26 cellular contexts compared by ENCODE assay signal in genomic region chr10:122566632-122567031, GRCh38. TPM values are rescaled to one million over a fixed set of nuclear protein-coding genes. Genes with fewer than 3 reads are reported as not detected.
A peak's percentile ranks its signal among the peaks of the same experiment; 100 is the strongest.
DNase-seq lines count a peak whose midpoint lies in the region; ATAC-seq, FAIRE-seq and TF ChIP-seq lines count a peak whose summit lies in the region.
"Had no signal": no experiment of that assay in that cellular context is flagged by ENCODE, and none has a peak within 500 bp of the region (broad histone marks: within the 10 kb centered on the region; RNA-seq: fewer than 3 reads in every experiment).

No MANE protein-coding gene starts in this region.

- peaks cover 5% of the 10 kb centered on the region for H3K4me1 Mint-ChIP-seq in WTC11

- H2AFZ ChIP-seq in HepG2 (ENCODE audit: low read length): no peak overlapping the region

- no peak for TF ChIP-seq RAD21 in HepG2 (CRISPR knock-in tag; IDR thresholded peaks at IDR 0.05)

- no TSS peak for BruUV-seq in HepG2 (replicated peaks; lab: Mats Ljungman, UMichigan)

- H3K4me2 ChIP-seq in HepG2 (ENCODE audit: low read depth, low read length): no peak overlapping the region
- H3K4me2 ChIP-seq: BLaER1 had no signal

- 0% methylated on average over 1 of the region's 1 CpG for WGBS in HepG2 (ENCODE audit: low lambda C conversion rate)
- 88% methylated on average over 1 of the region's 1 CpG for WGBS in right lobe of liver (ENCODE audit: insufficient coverage, low coverage, low lambda C conversion rate, missing lambda C conversion rate)

- H3K4me3 ChIP-seq in HepG2 (replicated peaks in 1 of 3; ENCODE audit: insufficient read depth in 1 of 3, low read depth in 2 of 3, low read length in 3 of 3) (no peak overlapping the region), right lobe of liver (no peak overlapping the region), duodenal mucosa (ENCODE audit: low read depth in 1 of 2, low read length in 2 of 2) (peak overlapping the region; percentile 12 to 14), mucosa of stomach (ENCODE audit: low read length) (no peak overlapping the region)
- H3K4me3 ChIP-seq: BLaER1, GM12878 had no signal

- CTCF ChIA-PET in HepG2 (lab: Yijun Ruan, JAX; ENCODE audit: low intra/inter-chr PET ratio, low total read pairs): interaction anchor here (1.3 to 3.4 kb wide), 5 partner anchors 40 to 287 kb away, joined by 3 to 27 read pairs (median 11); no protein-coding TSS in a partner anchor
- CTCF ChIA-PET in WTC11 (lab: Charles Lee): interaction anchor here (0.9 to 4.2 kb wide), 9 partner anchors 10 to 268 kb away, joined by 3 to 58 read pairs (median 8); no protein-coding TSS in a partner anchor

- TF ChIP-seq CTCF in HepG2 (CRISPR knock-in tag; IDR thresholded peaks at IDR 0.05) (no peak), right lobe of liver (IDR thresholded peaks at IDR 0.05) (no peak), WTC11 (IDR thresholded peaks at IDR 0.05) (no peak)

- H3K9ac ChIP-seq in HepG2 (ENCODE audit: insufficient read depth, low read depth, low read length) (no peak overlapping the region), duodenal mucosa (ENCODE audit: low read depth in 1 of 2, low read length in 2 of 2) (no peak overlapping the region), mucosa of stomach (ENCODE audit: low read length) (peak overlapping the region; percentile 19)
- H3K9ac ChIP-seq: BLaER1 had no signal

- no peak overlapping the region for H3K4me3 Mint-ChIP-seq in WTC11
- H3K4me3 Mint-ChIP-seq: CD14-positive monocyte; CD4-positive, alpha-beta memory T cell; CD4-positive, CD25-positive, alpha-beta regulatory T cell had no signal

- no peak for TF ChIP-seq POLR2A in HepG2 (IDR thresholded peaks at IDR 0.05; ENCODE audit: insufficient read depth in 1 of 2, low read depth in 2 of 2, low read length in 2 of 2)
- TF ChIP-seq POLR2A in right lobe of liver (IDR thresholded peaks at IDR 0.05): no peak

- no peak for DNase-seq in HepG2 (ENCODE audit: low spot score)
- DNase-seq in right lobe of liver: no peak
- no peak for DNase-seq in WTC11 (ENCODE audit: low spot score)
- no peak for DNase-seq in DMS79 treated with DMSO at 0.1 percent for 48 hours (lab: John Stamatoyannopoulos, UW)
- DNase-seq in stimulated activated CD4-positive, alpha-beta T cell treated with anti-CD3 and anti-CD28 coated beads, Interleukin-15, amount 100 ng/mL, for 24 hours: no peak
- no peak for DNase-seq in EL
- DNase-seq: COR-L47, DMS 273 treated with DMSO at 0.1 percent for 48 hours, DMS153, DMS79, GDM1 had no signal

- no peak for FAIRE-seq in HepG2 (lab: Jason Lieb, UNC)
- FAIRE-seq: GM12878, GM18507 had no signal

- H3K79me2 ChIP-seq in HepG2 (ENCODE audit: insufficient read depth, low read length): no peaks in the 10 kb centered on the region

- H3K27me3 Mint-ChIP-seq in WTC11 (ENCODE audit: low read depth): peaks cover 5% of the 10 kb centered on the region; the same call in 1 of the 2 replicates

- TF ChIP-seq EP300 in HepG2 (IDR thresholded peaks at IDR 0.05; ENCODE audit: low read depth in 2 of 2, low read length in 2 of 2) (no peak), HepG2 (CRISPR knock-in tag; IDR thresholded peaks at IDR 0.05; ENCODE audit: borderline replicate concordance) (no peak)

- H3K36me3 ChIP-seq in HepG2 (replicated peaks in 1 of 2; ENCODE audit: control insufficient read depth in 1 of 2, insufficient read depth in 2 of 2, low read length in 2 of 2): no peaks in the 10 kb centered on the region
- H3K36me3 ChIP-seq in right lobe of liver: no peaks in the 10 kb centered on the region
- H3K36me3 ChIP-seq in duodenal mucosa (ENCODE audit: control insufficient read depth in 1 of 2, insufficient read depth in 2 of 2, low read length in 2 of 2): peaks cover 0 to 55% of the 10 kb centered on the region in 2 donors
- no peaks in the 10 kb centered on the region for H3K36me3 ChIP-seq in mucosa of stomach (ENCODE audit: control insufficient read depth, insufficient read depth, low read length)
- H3K36me3 ChIP-seq: BE2C, BLaER1 had no signal

- H3K27ac Mint-ChIP-seq in WTC11: no peak overlapping the region
- H3K27ac Mint-ChIP-seq: CD14-positive monocyte; CD4-positive, alpha-beta memory T cell; CD4-positive, CD25-positive, alpha-beta regulatory T cell; CD8-positive, alpha-beta memory T cell had no signal

- peaks cover 0 to 5% of the 10 kb centered on the region in 2 experiments; a peak in 3 of 5 replicates for H3K27me3 ChIP-seq in HepG2 (ENCODE audit: control insufficient read depth in 1 of 2, insufficient read depth in 2 of 2, low read length in 2 of 2)
- no peaks in the 10 kb centered on the region for H3K27me3 ChIP-seq in right lobe of liver
- H3K27me3 ChIP-seq in duodenal mucosa (ENCODE audit: control insufficient read depth in 1 of 2, insufficient read depth in 2 of 2, low read length in 2 of 2): peaks cover 0 to 6% of the 10 kb centered on the region in 2 donors
- H3K27me3 ChIP-seq in mucosa of stomach (ENCODE audit: control insufficient read depth, insufficient read depth, low read length): no peaks in the 10 kb centered on the region
- H3K27me3 ChIP-seq: BLaER1 had no signal

- H3K4me1 ChIP-seq in HepG2 (ENCODE audit: insufficient read depth, low read length) (no peaks in the 10 kb centered on the region), right lobe of liver (no peaks in the 10 kb centered on the region), duodenal mucosa (ENCODE audit: control insufficient read depth in 1 of 2, insufficient read depth in 2 of 2, low read length in 2 of 2) (peaks cover 8 to 10% of the 10 kb centered on the region in 2 donors), mucosa of stomach (ENCODE audit: control insufficient read depth, insufficient read depth, low read length) (peaks cover 4% of the 10 kb centered on the region)
- H3K4me1 ChIP-seq: BE2C, BLaER1 had no signal

- H4K20me1 ChIP-seq in HepG2 (ENCODE audit: insufficient read depth, low read length): no peaks in the 10 kb centered on the region
- H4K20me1 ChIP-seq: BLaER1 had no signal

- no peaks in the 10 kb centered on the region for H3K36me3 Mint-ChIP-seq in WTC11
- H3K36me3 Mint-ChIP-seq: CD14-positive monocyte; CD4-positive, alpha-beta memory T cell; CD8-positive, alpha-beta memory T cell had no signal

- ATAC-seq in HepG2: no peak
- ATAC-seq in right lobe of liver: no peak
- ATAC-seq in WTC11: no peak

- no peak overlapping the region for H3K27ac ChIP-seq in HepG2 (ENCODE audit: extremely low read length, insufficient read depth, low read length)
- no peak overlapping the region for H3K27ac ChIP-seq in right lobe of liver
- no peak overlapping the region for H3K27ac ChIP-seq in duodenal mucosa (ENCODE audit: low read depth, low read length)
- H3K27ac ChIP-seq: 22Rv1, BLaER1 had no signal

- peaks cover 20% of the 10 kb centered on the region for H3K9me3 Mint-ChIP-seq in WTC11
- H3K9me3 Mint-ChIP-seq: CD14-positive monocyte; CD4-positive, CD25-positive, alpha-beta regulatory T cell; CD8-positive, alpha-beta memory T cell had no signal

- intact Hi-C loops in HepG2 (cut with micrococcal nuclease; ENCODE audit: unreplicated experiment): loop anchor here (5.0 to 10.0 kb wide), 2 partner anchors 122 to 269 kb away; no protein-coding TSS in a partner anchor
- intact Hi-C loops in right lobe of liver (cut with DNase I): loop anchor here (5.0 to 10.0 kb wide), 2 partner anchors 44 to 272 kb away; no protein-coding TSS in a partner anchor

- in situ Hi-C loops in HepG2 (cut with HindIII; ENCODE audit: extremely low pct_ligation_motif_present, low pct_unique_long_range_greater_than_20kb): loop anchor here (5.0 kb wide), 1 partner anchor 284 kb away; no protein-coding TSS in a partner anchor

- H3K9me3 ChIP-seq in HepG2 (ENCODE audit: low read length) (no peaks in the 10 kb centered on the region), right lobe of liver (no peaks in the 10 kb centered on the region), duodenal mucosa (ENCODE audit: control insufficient read depth in 1 of 2, low read length in 2 of 2) (no peaks in the 10 kb centered on the region), mucosa of stomach (ENCODE audit: control insufficient read depth, low read length) (no peaks in the 10 kb centered on the region)
- H3K9me3 ChIP-seq: BE2C, BLaER1 had no signal

- POLR2A ChIA-PET in HepG2 (lab: Yijun Ruan, JAX): no interaction called here
- POLR2A ChIA-PET in WTC11 (lab: Charles Lee): no interaction called here

TF ChIP-seq in HepG2, 621 proteins besides CTCF, POLR2A, EP300 and RAD21:
- peak; percentile 78 for TF ChIP-seq ZNF629 (CRISPR knock-in tag; conservative IDR thresholded peaks at IDR 0.05)
- no peak for TF ChIP-seq SMAD1 (CRISPR knock-in tag; IDR thresholded peaks at IDR 0.05; ENCODE audit: borderline replicate concordance, low read depth)
TF ChIP-seq in HepG2: peak in this region for 1.

RNA-seq across cellular contexts. Expression of gene DMBT1, which starts 6.1 kb away (rescaled TPM):
- total RNA-seq in HepG2 (2016; rRNA removed; fragmentation: Illumina TruSeq; extraction: Trizol) (not detected in 2 replicates), right lobe of liver (under 1 TPM in 2 of 6 experiments, not detected in 4; 0.06 to 0.20 TPM), WTC11 (2021) (0.09 to 0.18 TPM (median 0.13 TPM) in 3 replicates)
- total RNA-seq in HepG2 (2016; cell fraction: cytosol; rRNA removed; fragmentation: Illumina TruSeq; extraction: Trizol; ENCODE audit: low read depth): not detected in 2 replicates
- not detected in 2 replicates for total RNA-seq in HepG2 (2016; cell fraction: insoluble cytoplasmic fraction; rRNA removed; fragmentation: Illumina TruSeq; extraction: Trizol)
- not detected in 2 replicates for total RNA-seq in HepG2 (2016; cell fraction: membrane; rRNA removed; fragmentation: Illumina TruSeq; extraction: Trizol)
- total RNA-seq in HepG2 (2016; cell fraction: nucleus; rRNA removed; fragmentation: Illumina TruSeq; extraction: Trizol): not detected in 2 replicates
- 0.01 TPM in 1 of 2 replicates, not detected in the other for polyA plus RNA-seq in HepG2 (2011; rRNA removed)
- polyA plus RNA-seq in HepG2 (2011; cell fraction: cytosol; rRNA removed): 0.01 TPM in 2 replicates
- 0.03 TPM in 1 of 2 replicates, not detected in the other for polyA plus RNA-seq in HepG2 (2011; cell fraction: nucleus; rRNA removed)
- not detected in 2 replicates for polyA plus RNA-seq in HepG2 (2012)
- polyA plus RNA-seq in HepG2 (2016; cell fraction: cytosol; fragmentation: Illumina TruSeq; extraction: Trizol; ENCODE audit: low read depth): not detected in 2 replicates
- not detected in 2 replicates for polyA plus RNA-seq in HepG2 (2016; cell fraction: insoluble cytoplasmic fraction; fragmentation: Illumina TruSeq; extraction: Trizol; ENCODE audit: low read depth)
- not detected in 2 replicates for polyA plus RNA-seq in HepG2 (2016; cell fraction: membrane; fragmentation: Illumina TruSeq; extraction: Trizol; ENCODE audit: low read depth)
- not detected in 2 replicates for polyA plus RNA-seq in HepG2 (2016; cell fraction: nucleus; fragmentation: Illumina TruSeq; extraction: Trizol; ENCODE audit: insufficient read depth, low read depth)
- 0.02 and 5.5 TPM in 2 replicates for polyA minus RNA-seq in HepG2 (2011; rRNA and poly(A)+ RNA removed; ENCODE audit: low replicate concordance)
- polyA minus RNA-seq in HepG2 (2011; cell fraction: cytosol; rRNA and poly(A)+ RNA removed): not detected in 2 replicates
- polyA minus RNA-seq in HepG2 (2011; cell fraction: nucleus; rRNA and poly(A)+ RNA removed): not detected in 2 replicates
- total RNA-seq: A172; A673; CD4-positive, alpha-beta memory T cell; CD4-positive, CD25-positive, alpha-beta regulatory T cell; CD8-positive, alpha-beta memory T cell; G401 had no signal
- polyA plus RNA-seq: AG04450; CD14-positive monocyte; CD4-positive, alpha-beta memory T cell; CD4-positive, CD25-positive, alpha-beta regulatory T cell; CD8-positive, alpha-beta memory T cell had no signal

Comparison
In these comparisons a context has a peak if more than half of its experiments do, and no peak if none do; other contexts are left out.
1. H3K4me3 ChIP-seq: peak in duodenal mucosa (2 of 2); none in HepG2 (0 of 3), right lobe of liver (0 of 3) and mucosa of stomach (single experiment).